7 cellular contexts compared by ENCODE assay signal in genomic region chr11:113195728-113196127, GRCh38.
"Had no signal": no experiment of that assay in that cellular context is flagged by ENCODE, and none has a peak within 500 bp of the region (broad histone marks: within the 10 kb centered on the region; RNA-seq: fewer than 3 reads in every experiment).

No MANE protein-coding gene starts in this region.

- H3K27ac ChIP-seq: HL-60 had no signal

- ATAC-seq: K562 had no signal

- FAIRE-seq: HTR-8/SVneo, K562 had no signal

- H3K27ac Mint-ChIP-seq: IgD-negative memory B cell had no signal

- H3K4me3 Mint-ChIP-seq: IgD-negative memory B cell had no signal

- DNase-seq: IMR-90, KBM-7, KG1 had no signal

- H3K4me3 ChIP-seq: K562 had no signal

- H3K4me1 Mint-ChIP-seq: IgD-negative memory B cell had no signal

- H3K36me3 Mint-ChIP-seq: IgD-negative memory B cell had no signal
